In genomic region chr7:7351832-7352231, GRCh38 we compare ENCODE assay signal across 1 cellular context.
TF ChIP-seq lines count a peak whose summit lies in the region.

No MANE protein-coding gene starts in this region.

TF ChIP-seq in WTC11, 78 proteins besides CTCF, POLR2A, EP300 and RAD21 (continued from another document):
- TF ChIP-seq, protein P1, sequence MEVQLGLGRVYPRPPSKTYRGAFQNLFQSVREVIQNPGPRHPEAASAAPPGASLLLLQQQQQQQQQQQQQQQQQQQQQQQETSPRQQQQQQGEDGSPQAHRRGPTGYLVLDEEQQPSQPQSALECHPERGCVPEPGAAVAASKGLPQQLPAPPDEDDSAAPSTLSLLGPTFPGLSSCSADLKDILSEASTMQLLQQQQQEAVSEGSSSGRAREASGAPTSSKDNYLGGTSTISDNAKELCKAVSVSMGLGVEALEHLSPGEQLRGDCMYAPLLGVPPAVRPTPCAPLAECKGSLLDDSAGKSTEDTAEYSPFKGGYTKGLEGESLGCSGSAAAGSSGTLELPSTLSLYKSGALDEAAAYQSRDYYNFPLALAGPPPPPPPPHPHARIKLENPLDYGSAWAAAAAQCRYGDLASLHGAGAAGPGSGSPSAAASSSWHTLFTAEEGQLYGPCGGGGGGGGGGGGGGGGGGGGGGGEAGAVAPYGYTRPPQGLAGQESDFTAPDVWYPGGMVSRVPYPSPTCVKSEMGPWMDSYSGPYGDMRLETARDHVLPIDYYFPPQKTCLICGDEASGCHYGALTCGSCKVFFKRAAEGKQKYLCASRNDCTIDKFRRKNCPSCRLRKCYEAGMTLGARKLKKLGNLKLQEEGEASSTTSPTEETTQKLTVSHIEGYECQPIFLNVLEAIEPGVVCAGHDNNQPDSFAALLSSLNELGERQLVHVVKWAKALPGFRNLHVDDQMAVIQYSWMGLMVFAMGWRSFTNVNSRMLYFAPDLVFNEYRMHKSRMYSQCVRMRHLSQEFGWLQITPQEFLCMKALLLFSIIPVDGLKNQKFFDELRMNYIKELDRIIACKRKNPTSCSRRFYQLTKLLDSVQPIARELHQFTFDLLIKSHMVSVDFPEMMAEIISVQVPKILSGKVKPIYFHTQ (CRISPR knock-in tag; IDR thresholded peaks at IDR 0.05): no peak
- TF ChIP-seq NR3C1 (CRISPR knock-in tag; conservative IDR thresholded peaks at IDR 0.05; ENCODE audit: low read depth): no peak
- TF ChIP-seq ELF4 (CRISPR knock-in tag; IDR thresholded peaks at IDR 0.05; ENCODE audit: low read depth): no peak
- TF ChIP-seq ATF2 (CRISPR knock-in tag; IDR thresholded peaks at IDR 0.05; ENCODE audit: borderline replicate concordance, low read depth): no peak
- no peak for TF ChIP-seq ZSCAN18 (CRISPR knock-in tag; IDR thresholded peaks at IDR 0.05)
- no peak for TF ChIP-seq MXD4 (CRISPR knock-in tag; IDR thresholded peaks at IDR 0.05; ENCODE audit: borderline replicate concordance)
- no peak for TF ChIP-seq HMGA2 (CRISPR knock-in tag; IDR thresholded peaks at IDR 0.05)
- TF ChIP-seq, protein P2, sequence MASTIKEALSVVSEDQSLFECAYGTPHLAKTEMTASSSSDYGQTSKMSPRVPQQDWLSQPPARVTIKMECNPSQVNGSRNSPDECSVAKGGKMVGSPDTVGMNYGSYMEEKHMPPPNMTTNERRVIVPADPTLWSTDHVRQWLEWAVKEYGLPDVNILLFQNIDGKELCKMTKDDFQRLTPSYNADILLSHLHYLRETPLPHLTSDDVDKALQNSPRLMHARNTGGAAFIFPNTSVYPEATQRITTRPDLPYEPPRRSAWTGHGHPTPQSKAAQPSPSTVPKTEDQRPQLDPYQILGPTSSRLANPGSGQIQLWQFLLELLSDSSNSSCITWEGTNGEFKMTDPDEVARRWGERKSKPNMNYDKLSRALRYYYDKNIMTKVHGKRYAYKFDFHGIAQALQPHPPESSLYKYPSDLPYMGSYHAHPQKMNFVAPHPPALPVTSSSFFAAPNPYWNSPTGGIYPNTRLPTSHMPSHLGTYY (CRISPR knock-in tag; IDR thresholded peaks at IDR 0.05): no peak
- TF ChIP-seq, protein P3, sequence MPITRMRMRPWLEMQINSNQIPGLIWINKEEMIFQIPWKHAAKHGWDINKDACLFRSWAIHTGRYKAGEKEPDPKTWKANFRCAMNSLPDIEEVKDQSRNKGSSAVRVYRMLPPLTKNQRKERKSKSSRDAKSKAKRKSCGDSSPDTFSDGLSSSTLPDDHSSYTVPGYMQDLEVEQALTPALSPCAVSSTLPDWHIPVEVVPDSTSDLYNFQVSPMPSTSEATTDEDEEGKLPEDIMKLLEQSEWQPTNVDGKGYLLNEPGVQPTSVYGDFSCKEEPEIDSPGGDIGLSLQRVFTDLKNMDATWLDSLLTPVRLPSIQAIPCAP (CRISPR knock-in tag; IDR thresholded peaks at IDR 0.05): no peak
